ENCODE assay signal across 9 cellular contexts in the genomic region with DNA sequence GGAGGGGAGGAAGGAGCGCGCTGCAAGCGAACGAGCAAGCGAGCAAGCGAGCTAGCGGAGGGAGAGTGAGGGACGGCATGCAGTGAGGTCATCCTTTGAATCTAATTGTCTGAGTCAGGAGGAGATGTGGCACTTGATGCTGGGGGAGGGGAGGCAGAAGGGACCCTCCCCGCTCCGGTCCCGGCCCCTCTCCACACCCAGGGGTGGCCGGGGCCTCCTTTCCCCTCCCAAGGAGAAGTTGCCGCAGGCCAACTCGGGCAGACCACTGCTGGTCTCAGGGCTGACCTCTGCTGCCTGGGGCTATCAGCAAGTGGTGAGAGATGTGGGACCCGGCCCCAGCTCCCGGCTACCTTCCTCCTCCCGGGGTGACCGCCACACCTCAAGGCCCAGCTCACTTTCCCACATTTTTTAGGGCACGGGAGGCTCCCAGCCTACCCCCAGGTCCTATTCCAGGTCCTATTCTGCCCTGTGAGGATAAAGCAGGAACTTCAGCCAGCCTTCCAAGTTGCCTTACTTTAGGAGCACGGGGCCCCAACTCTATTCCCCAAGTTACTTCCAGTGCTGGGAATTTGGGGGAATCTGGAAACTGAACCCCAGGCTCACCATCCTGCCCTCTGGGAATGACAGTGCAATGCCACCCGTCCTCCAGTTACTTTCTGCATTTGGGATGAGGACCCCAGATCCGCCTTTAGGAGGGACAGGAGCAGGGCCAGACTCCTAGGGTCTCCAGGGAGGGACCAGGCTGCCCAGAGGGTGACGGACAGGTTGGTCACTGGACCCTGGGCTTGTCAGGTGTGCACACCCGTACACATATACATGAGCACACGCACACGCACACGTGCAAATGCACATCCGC. TPM values are rescaled to one million over a fixed set of nuclear protein-coding genes. Genes with fewer than 3 reads are reported as not detected.
A peak's percentile ranks its signal among the peaks of the same experiment; 100 is the strongest.
DNase-seq lines count a peak whose midpoint lies in the region; ATAC-seq and TF ChIP-seq lines count a peak whose summit lies in the region.
"Had no signal": no experiment of that assay in that cellular context is flagged by ENCODE, and none has a peak within 500 bp of the region (broad histone marks: within the 10 kb centered on the region; RNA-seq: fewer than 3 reads in every experiment).

No MANE protein-coding gene starts in this region.

- no peak overlapping the region for H3K27ac ChIP-seq in ascending aorta
- no peak overlapping the region for H3K27ac ChIP-seq in iPS-18a (ENCODE audit: low read length)

- intact Hi-C loops in ascending aorta (cut with DNase I) = no loop called here

- H3K4me1 ChIP-seq in ascending aorta (peaks cover 0 to 5% of the 10 kb centered on the region in 2 donors), iPS-18a (ENCODE audit: control insufficient read depth, low read depth, low read length) (peaks cover 35% of the 10 kb centered on the region)

- DNase-seq in NCI-H1105 treated with DMSO at 0.1 percent for 48 hours (lab: John Stamatoyannopoulos, UW) (peak; percentile 46), NCI-H1105 (lab: John Stamatoyannopoulos, UW) (no peak), ascending aorta (ENCODE audit: low spot score in 2 of 2) (no peak), HPDE6-E6E7 (ENCODE audit: extremely low spot score) (no peak)
- DNase-seq in stimulated activated naive CD8-positive, alpha-beta T cell treated with anti-CD3 and anti-CD28 coated beads, Interleukin-15, Interleukin-2, amounts not matched to agents 100 U/mL and 50 U/mL, for 24 hours = peak; percentile 22
- no peak for DNase-seq in activated CD4-positive, alpha-beta T cell treated with anti-CD3 and anti-CD28 coated beads for 1 hour

- H3K4me3 ChIP-seq in ascending aorta (peak overlapping the region; percentile 45 to 55), iPS-18a (ENCODE audit: low read length) (peak overlapping the region; percentile 61)

- peak overlapping the region; percentile 13 for H3K9ac ChIP-seq in iPS-18a (ENCODE audit: low read length)

- no peak for TF ChIP-seq CTCF in ascending aorta (IDR thresholded peaks at IDR 0.05)

- no peak for ATAC-seq in stimulated activated naive CD8-positive, alpha-beta T cell treated with anti-CD3 and anti-CD28 coated beads, Interleukin-15, Interleukin-2, amounts not matched to agents 100 U/mL and 50 U/mL, for 24 hours
- ATAC-seq in GM19397 (IDR thresholded peaks at IDR 0.05; ENCODE audit: unreplicated experiment) = no peak
- ATAC-seq: Panc1 had no signal

- H3K36me3 ChIP-seq in ascending aorta (no peaks in the 10 kb centered on the region), iPS-18a (ENCODE audit: control insufficient read depth, low read depth, low read length) (no peaks in the 10 kb centered on the region)

- H3K9me3 ChIP-seq in ascending aorta (no peaks in the 10 kb centered on the region), iPS-18a (ENCODE audit: control insufficient read depth, low read depth, low read length) (no peaks in the 10 kb centered on the region)

- peaks cover 3% of the 10 kb centered on the region for H3K27me3 ChIP-seq in ascending aorta
- peaks cover 72% of the 10 kb centered on the region for H3K27me3 ChIP-seq in iPS-18a (ENCODE audit: control insufficient read depth, insufficient read depth, low read length)

RNA-seq across cellular contexts. Expression of a gene that starts 11.1 kb away (rescaled TPM):
- total RNA-seq in ascending aorta = 4.7 TPM

RNA-seq across cellular contexts. Expression of a gene that starts 33.4 kb away (rescaled TPM):
- 7.2 TPM for total RNA-seq in ascending aorta

RNA-seq across cellular contexts. Expression of a gene that starts 41.8 kb away (rescaled TPM):
- 31.7 TPM for total RNA-seq in ascending aorta

RNA-seq across cellular contexts. Expression of a gene that starts 50.4 kb away (rescaled TPM):
- total RNA-seq in ascending aorta = not detected

RNA-seq across cellular contexts. Expression of a gene that starts 55.7 kb away (rescaled TPM):
- not detected for total RNA-seq in ascending aorta

Comparison
In these comparisons a context has a peak if more than half of its experiments do, and no peak if none do; other contexts are left out.
1. DNase-seq: peak in NCI-H1105 treated with DMSO at 0.1 percent for 48 hours (single experiment) and stimulated activated naive CD8-positive, alpha-beta T cell treated with anti-CD3 and anti-CD28 coated beads, Interleukin-15, Interleukin-2, amounts not matched to agents 100 U/mL and 50 U/mL, for 24 hours (single experiment); none in NCI-H1105 (single experiment), ascending aorta (0 of 2), HPDE6-E6E7 (single experiment) and activated CD4-positive, alpha-beta T cell treated with anti-CD3 and anti-CD28 coated beads for 1 hour (single experiment).